ENCODE assay signal across 16 cellular contexts in genomic region chr2:226660124-226660523, GRCh38.
DNase-seq lines count a peak whose midpoint lies in the region; ATAC-seq and TF ChIP-seq lines count a peak whose summit lies in the region.
"Had no signal": no experiment of that assay in that cellular context is flagged by ENCODE, and none has a peak within 500 bp of the region (broad histone marks: within the 10 kb centered on the region; RNA-seq: fewer than 3 reads in every experiment).

No MANE protein-coding gene starts in this region.

- H3K4me1 ChIP-seq in right cardiac atrium (ENCODE audit: control insufficient read depth, insufficient read depth, low read length) = peaks cover 5% of the 10 kb centered on the region
- H3K4me1 ChIP-seq in gastroesophageal sphincter = peaks cover 3 to 57% (median 8%) of the 10 kb centered on the region in 3 donors
- peaks cover 36% of the 10 kb centered on the region for H3K4me1 ChIP-seq in osteoblast (ENCODE audit: insufficient read depth, low read length)
- peaks cover 4 to 8% of the 10 kb centered on the region in 2 donors for H3K4me1 ChIP-seq in aorta (ENCODE audit: control insufficient read depth in 1 of 2, insufficient read depth in 2 of 2, low read length in 2 of 2)
- H3K4me1 ChIP-seq in colonic mucosa = no peaks in the 10 kb centered on the region

- no peaks in the 10 kb centered on the region for H3K36me3 ChIP-seq in gastroesophageal sphincter
- H3K36me3 ChIP-seq in osteoblast (ENCODE audit: insufficient read depth, low read length) = no peaks in the 10 kb centered on the region
- H3K36me3 ChIP-seq in aorta (ENCODE audit: control insufficient read depth in 1 of 2, insufficient read depth in 2 of 2, low read length in 1 of 2) = no peaks in the 10 kb centered on the region
- no peaks in the 10 kb centered on the region for H3K36me3 ChIP-seq in colonic mucosa

- H3K9me3 ChIP-seq in right cardiac atrium (ENCODE audit: control insufficient read depth, low read length) (no peaks in the 10 kb centered on the region), gastroesophageal sphincter (no peaks in the 10 kb centered on the region), osteoblast (ENCODE audit: low read depth, low read length) (no peaks in the 10 kb centered on the region), aorta (ENCODE audit: control insufficient read depth, low read length) (no peaks in the 10 kb centered on the region), colonic mucosa (no peaks in the 10 kb centered on the region)

- ATAC-seq in right cardiac atrium (no peak), Right ventricle myocardium superior (ENCODE audit: poor library complexity) (no peak), gastroesophageal sphincter (no peak), aorta (ENCODE audit: low FRiP score) (no peak), HG03039 (IDR thresholded peaks at IDR 0.05; ENCODE audit: unreplicated experiment) (no peak)
- ATAC-seq: stimulated activated memory B cell treated with anti-CD40 and anti-IgM and Interleukin-4, amounts not matched to agents 10 μg/mL and 1 μg/mL and 100 μg/mL, for 72 hours had no signal

- no peak for DNase-seq in right cardiac atrium
- no peak for DNase-seq in Right ventricle myocardium superior
- no peak for DNase-seq in osteoblast (ENCODE audit: insufficient read length, low spot score, missing footprints)
- no peak for DNase-seq in aorta
- no peak for DNase-seq in NCI-H1105 (lab: John Stamatoyannopoulos, UW)
- no peak for DNase-seq in colonic mucosa
- DNase-seq: activated T-cell treated with anti-CD3 and anti-CD28 coated beads, Interleukin-2, amount 50 U/mL, for 24 hours; CD4-positive, alpha-beta memory T cell; cerebellar nuclear complex; DMS79 treated with DMSO at 0.1 percent for 48 hours; foreskin melanocyte; NCI-H2029 treated with DMSO at 0.1 percent for 48 hours; NCI-H526 treated with DMSO at 0.1 percent for 48 hours had no signal

- intact Hi-C loops in right cardiac atrium (cut with DNase I) (loop anchor here in 1 of 4 donors (10.0 kb wide), 1 partner anchor 65 kb away; no protein-coding TSS in a partner anchor), Right ventricle myocardium superior (cut with DNase I) (no loop called here), aorta (cut with DNase I) (loop anchor here (2.0 to 10.0 kb wide), 5 partner anchors 62 to 181 kb away; partner anchors contain the start of gene IRS1 (in 1 of the 2)), colonic mucosa (cut with DNase I) (no loop called here)

- H3K27ac ChIP-seq in right cardiac atrium (ENCODE audit: low read length) (peak overlapping the region; percentile 83), gastroesophageal sphincter (peak overlapping the region; percentile 44 to 76 (median 76)), osteoblast (ENCODE audit: low read depth, low read length) (peak overlapping the region; percentile 90), aorta (ENCODE audit: low read depth in 1 of 2, low read length in 2 of 2) (peak overlapping the region; percentile 73 to 91), colonic mucosa (no peak overlapping the region)

- H3K27me3 ChIP-seq in right cardiac atrium (ENCODE audit: control insufficient read depth, insufficient read depth) = no peaks in the 10 kb centered on the region
- H3K27me3 ChIP-seq in gastroesophageal sphincter = no peaks in the 10 kb centered on the region
- H3K27me3 ChIP-seq in osteoblast (ENCODE audit: insufficient read depth, low read length) = no peaks in the 10 kb centered on the region
- no peaks in the 10 kb centered on the region for H3K27me3 ChIP-seq in aorta (ENCODE audit: control insufficient read depth in 1 of 2, insufficient read depth in 2 of 2, low read length in 1 of 2)
- no peaks in the 10 kb centered on the region for H3K27me3 ChIP-seq in colonic mucosa

- TF ChIP-seq POLR2A in gastroesophageal sphincter (IDR thresholded peaks at IDR 0.05) = no peak

- no peaks in the 10 kb centered on the region for H3K79me2 ChIP-seq in osteoblast (ENCODE audit: insufficient read depth, low read length)

- 75% methylated on average over 5 of the region's 5 CpGs for WGBS in right cardiac atrium
- 80 to 86% methylated on average over 5 of the region's 5 CpGs for WGBS in gastroesophageal sphincter (ENCODE audit: low coverage in 1 of 2), 2 donors
- WGBS in aorta, 2 donors = 68 to 84% methylated on average over 5 of the region's 5 CpGs

- no peak overlapping the region for H2AFZ ChIP-seq in osteoblast (ENCODE audit: low read length)

- H3K4me3 ChIP-seq in right cardiac atrium (ENCODE audit: low read length) (no peak overlapping the region), gastroesophageal sphincter (no peak overlapping the region), osteoblast (ENCODE audit: insufficient read depth, low read length) (no peak overlapping the region), aorta (ENCODE audit: low read length in 2 of 2) (no peak overlapping the region), colonic mucosa (no peak overlapping the region)

- TF ChIP-seq CTCF in gastroesophageal sphincter (IDR thresholded peaks at IDR 0.05) (no peak), osteoblast (IDR thresholded peaks at IDR 0.05; ENCODE audit: extremely low read depth, low read depth, low read length) (no peak), colonic mucosa (IDR thresholded peaks at IDR 0.05) (no peak)

- TF ChIP-seq EP300 in gastroesophageal sphincter (IDR thresholded peaks at IDR 0.05) = no peak

- H3K4me2 ChIP-seq in osteoblast (ENCODE audit: insufficient read depth, low read length) = peak overlapping the region; percentile 18

- H4K20me1 ChIP-seq in osteoblast (ENCODE audit: insufficient read depth, low read length) = no peaks in the 10 kb centered on the region

- no peak overlapping the region for H3K9ac ChIP-seq in colonic mucosa (ENCODE audit: low read depth in 2 of 2, low read length in 2 of 2)

Comparison
In these comparisons a context has a peak if more than half of its experiments do, and no peak if none do; other contexts are left out.
1. intact Hi-C loops: an anchor here in aorta (2.0 to 10.0 kb wide); none called in Right ventricle myocardium superior and colonic mucosa.